ENCODE assay signal across 10 cellular contexts in genomic region chr10:21171197-21171935, GRCh38.
DNase-seq lines count a peak whose midpoint lies in the region; ATAC-seq and TF ChIP-seq lines count a peak whose summit lies in the region.
"Had no signal": no experiment of that assay in that cellular context is flagged by ENCODE, and none has a peak within 500 bp of the region (broad histone marks: within the 10 kb centered on the region; RNA-seq: fewer than 3 reads in every experiment).

No MANE protein-coding gene starts in this region.

- H3K4me3 ChIP-seq in BJ (ENCODE audit: low read depth, low read length) (no peak overlapping the region), HCT116 (replicated peaks in 1 of 2; ENCODE audit: low read depth in 1 of 2, low read length in 2 of 2) (no peak overlapping the region), mammary epithelial cell (replicated peaks in 1 of 3; ENCODE audit: insufficient read depth in 1 of 3, low read depth in 2 of 3, low read length in 3 of 3) (no peak overlapping the region), lower lobe of right lung (peak overlapping the region; percentile 68)

- H3K27me3 ChIP-seq in BJ (ENCODE audit: control insufficient read depth, insufficient read depth, low read length) (peaks cover 21% of the 10 kb centered on the region), HCT116 (ENCODE audit: insufficient read depth, low read length) (no peaks in the 10 kb centered on the region), mammary epithelial cell (ENCODE audit: insufficient read depth, low read length) (no peaks in the 10 kb centered on the region), lower lobe of right lung (ENCODE audit: low read depth) (peaks cover 31% of the 10 kb centered on the region)

- WGBS in mammary epithelial cell (ENCODE audit: low coverage, missing lambda C conversion rate), result 90% methylated on average over 13 of the region's 14 CpGs

- CTCF ChIA-PET in BJ (lab: Yijun Ruan, JAX) (interaction anchor here (1.2 kb wide), 1 partner anchor 10 kb away, joined by 3 read pairs; no protein-coding TSS in a partner anchor), HCT116 (lab: Charles Lee) (interaction anchor here (1.4 kb wide), 1 partner anchor 12 kb away, joined by 3 read pairs; no protein-coding TSS in a partner anchor), mammary epithelial cell (lab: Charles Lee; ENCODE audit: low non-redundant PET) (no interaction called here)

- no peak overlapping the region for H3K27ac ChIP-seq in HCT116 (ENCODE audit: low read depth, low read length)
- H3K27ac ChIP-seq in mammary epithelial cell (ENCODE audit: insufficient read depth, low read depth, low read length), result no peak overlapping the region
- peak overlapping the region; percentile 90 for H3K27ac ChIP-seq in lower lobe of right lung

- TF ChIP-seq RAD21 in HCT116 (IDR thresholded peaks at IDR 0.05; ENCODE audit: low read depth), result no peak

- H3K9ac ChIP-seq in HCT116 (ENCODE audit: low read length) (no peak overlapping the region), mammary epithelial cell (ENCODE audit: insufficient read depth, low read length) (no peak overlapping the region)

- no peaks in the 10 kb centered on the region for H3K36me3 ChIP-seq in BJ (ENCODE audit: control insufficient read depth, insufficient read depth, low read length)
- H3K36me3 ChIP-seq in HCT116 (ENCODE audit: control insufficient read depth in 1 of 2, insufficient read depth in 2 of 2, low read length in 2 of 2), result no peaks in the 10 kb centered on the region
- no peaks in the 10 kb centered on the region for H3K36me3 ChIP-seq in mammary epithelial cell (ENCODE audit: insufficient read depth, low read length)
- H3K36me3 ChIP-seq in lower lobe of right lung, result no peaks in the 10 kb centered on the region

- BruUV-seq in HCT116 (replicated peaks; lab: Mats Ljungman, UMichigan) (no TSS peak), mammary epithelial cell (replicated peaks; lab: Mats Ljungman, UMichigan) (no TSS peak)

- no peak overlapping the region for H2AFZ ChIP-seq in HCT116 (ENCODE audit: low read depth, low read length, poor library complexity, severe bottlenecking)
- no peak overlapping the region for H2AFZ ChIP-seq in mammary epithelial cell (ENCODE audit: low read depth, low read length)

- DNase-seq in BJ (ENCODE audit: low read depth), result no peak
- peak; percentile 12 for DNase-seq in HCT116 (ENCODE audit: low read depth, low spot score)
- DNase-seq in mammary epithelial cell, result no peak
- DNase-seq in lower lobe of right lung, result no peak
- DNase-seq in NK-92 (lab: John Stamatoyannopoulos, UW; ENCODE audit: unreplicated experiment), result no peak
- DNase-seq in NCI-H345 treated with DMSO at 0.1 percent for 48 hours (lab: John Stamatoyannopoulos, UW; ENCODE audit: unreplicated experiment), result no peak
- DNase-seq: anterior cingulate cortex, GDM1 had no signal

- H3K4me1 ChIP-seq in HCT116 (ENCODE audit: control insufficient read depth in 1 of 2, insufficient read depth in 2 of 2, low read length in 2 of 2) (peaks cover 18 to 32% of the 10 kb centered on the region in 2 experiments), mammary epithelial cell (ENCODE audit: insufficient read depth, low read length) (peaks cover 9% of the 10 kb centered on the region), lower lobe of right lung (peaks cover 20% of the 10 kb centered on the region)

- TF ChIP-seq POLR2A in HCT116 (IDR thresholded peaks at IDR 0.05; ENCODE audit: borderline replicate concordance, extremely low read depth, insufficient read depth, insufficient read length), result no peak

- RAD21 ChIA-PET in HCT116 (lab: Charles Lee; ENCODE audit: low non-redundant PET in 1 of 2, low total read pairs in 2 of 2, uncharacterized antibody in 2 of 2, unreplicated experiment in 2 of 2), result interaction anchor here in 1 of 2 experiments (0.7 kb wide), 1 partner anchor 27 kb away, joined by 3 read pairs; no protein-coding TSS in a partner anchor

- H3K9me3 ChIP-seq in HCT116 (ENCODE audit: control insufficient read depth in 1 of 2, insufficient read depth in 1 of 2, low read depth in 1 of 2, low read length in 2 of 2) (no peaks in the 10 kb centered on the region), mammary epithelial cell (replicated peaks; ENCODE audit: insufficient read depth, low read length) (no peaks in the 10 kb centered on the region), lower lobe of right lung (no peaks in the 10 kb centered on the region)

- no peaks in the 10 kb centered on the region for H3K9me2 ChIP-seq in HCT116 (ENCODE audit: insufficient read depth)

- ATAC-seq in HCT116 (no peak), lower lobe of right lung (no peak), HG02588 (IDR thresholded peaks at IDR 0.05; ENCODE audit: unreplicated experiment) (no peak), GM19463 (IDR thresholded peaks at IDR 0.05; ENCODE audit: unreplicated experiment) (no peak)

- H4K20me1 ChIP-seq in HCT116 (ENCODE audit: insufficient read depth) (no peaks in the 10 kb centered on the region), mammary epithelial cell (ENCODE audit: insufficient read depth, low read length) (no peaks in the 10 kb centered on the region)

- dilution Hi-C loops in mammary epithelial cell (cut with HindIII; ENCODE audit: low sequenced_read_pairs), result no loop called here

- POLR2A ChIA-PET in BJ (lab: Charles Lee), result no interaction called here
- POLR2A ChIA-PET in HCT116 (lab: Charles Lee), result no interaction called here

- in situ Hi-C loops in mammary epithelial cell (cut with MboI; ENCODE audit: low sequenced_read_pairs in 2 of 2), result loop anchor here in 1 of 2 donors (5.0 kb wide), 1 partner anchor 96 kb away; no protein-coding TSS in a partner anchor

- intact Hi-C loops in HCT116 (cut with micrococcal nuclease), result loop anchor here (5.0 kb wide), 1 partner anchor 361 kb away; the partner anchor contains the start of gene MLLT10
- intact Hi-C loops in mammary epithelial cell (cut with micrococcal nuclease), result loop anchor here (5.0 to 10.0 kb wide), 2 partner anchors 91 to 353 kb away; partner anchors contain the start of gene SKIDA1
- intact Hi-C loops in lower lobe of right lung (cut with DNase I), result no loop called here

- TF ChIP-seq CTCF in BJ (IDR thresholded peaks at IDR 0.05; ENCODE audit: insufficient read depth, low read depth, low read length) (peak; percentile 24; the same call in 1 of the 2 replicates), HCT116 (IDR thresholded peaks at IDR 0.05 in 2 of 3, conservative IDR thresholded peaks at IDR 0.05 in 1 of 3; ENCODE audit: borderline replicate concordance in 1 of 3, insufficient read depth in 1 of 3, low read depth in 2 of 3, low read length in 2 of 3) (peak in 2 of 3 experiments; percentile 49 to 68; a peak in 4 of 6 replicates), mammary epithelial cell (conservative IDR thresholded peaks at IDR 0.05 in 1 of 2, IDR thresholded peaks at IDR 0.05 in 1 of 2; ENCODE audit: extremely low read depth in 1 of 2, insufficient read depth in 1 of 2, low read depth in 1 of 2, low read length in 2 of 2) (peak; percentile 34 to 37), lower lobe of right lung (IDR thresholded peaks at IDR 0.05) (peak; percentile 19)

- H3K79me2 ChIP-seq in HCT116 (ENCODE audit: insufficient read depth, low read length) (no peaks in the 10 kb centered on the region), mammary epithelial cell (ENCODE audit: insufficient read depth, low read length) (no peaks in the 10 kb centered on the region)

- H3K4me2 ChIP-seq in HCT116 (ENCODE audit: low read length) (no peak overlapping the region), mammary epithelial cell (ENCODE audit: insufficient read depth, low read depth, low read length) (no peak overlapping the region)

TF ChIP-seq in HCT116, 20 proteins besides CTCF, POLR2A, EP300 and RAD21:
- TF ChIP-seq CBX3 (IDR thresholded peaks at IDR 0.05; ENCODE audit: low read depth), result 0 out of 2 replicates have a peak, but pooled peaks have one; percentile 17
- no peak for TF ChIP-seq EZH2 (IDR thresholded peaks at IDR 0.05)
- TF ChIP-seq SIN3A (IDR thresholded peaks at IDR 0.05; ENCODE audit: low read depth), result no peak
